In genomic region chr4:150250293-150250997, GRCh38 we compare ENCODE assay signal across 19 cellular contexts.
DNase-seq lines count a peak whose midpoint lies in the region; ATAC-seq, FAIRE-seq and TF ChIP-seq lines count a peak whose summit lies in the region.
"Had no signal": no experiment of that assay in that cellular context is flagged by ENCODE, and none has a peak within 500 bp of the region (broad histone marks: within the 10 kb centered on the region; RNA-seq: fewer than 3 reads in every experiment).

No MANE protein-coding gene starts in this region.

- FAIRE-seq in A549 (lab: Jason Lieb, UNC), result no peak
- FAIRE-seq: GM12892 had no signal

- intact Hi-C loops in Panc1 (cut with micrococcal nuclease; ENCODE audit: unreplicated experiment), result no loop called here
- intact Hi-C loops in CD4-positive, alpha-beta T cell (cut with DNase I, micrococcal nuclease), result no loop called here

- no peak for TF ChIP-seq EP300 in A549 (IDR thresholded peaks at IDR 0.05)

- TF ChIP-seq CTCF in 22Rv1 (IDR thresholded peaks at IDR 0.05), result no peak
- TF ChIP-seq CTCF in A549 (IDR thresholded peaks at IDR 0.05), result no peak
- no peak for TF ChIP-seq CTCF in Panc1 (IDR thresholded peaks at IDR 0.05)
- TF ChIP-seq CTCF in right atrium auricular region (IDR thresholded peaks at IDR 0.05), result no peak
- TF ChIP-seq CTCF in CD4-positive, alpha-beta T cell (IDR thresholded peaks at IDR 0.05), result no peak

- CTCF ChIA-PET in A549 (lab: Yijun Ruan, JAX), result interaction anchor here (1.5 kb wide), 1 partner anchor 47 kb away, joined by 3 read pairs; no protein-coding TSS in a partner anchor
- CTCF ChIA-PET in Panc1 (lab: Charles Lee), result no interaction called here
- CTCF ChIA-PET in CD4-positive, alpha-beta T cell (lab: Charles Lee), result no interaction called here

- TF ChIP-seq RAD21 in A549 (conservative IDR thresholded peaks at IDR 0.05 in 1 of 2, IDR thresholded peaks at IDR 0.05 in 1 of 2), result no peak

- no peak overlapping the region for H3K4me2 ChIP-seq in A549
- H3K4me2 ChIP-seq: PC-9 had no signal

- POLR2A ChIA-PET in A549 (lab: Yijun Ruan, JAX) (no interaction called here), Panc1 (lab: Charles Lee) (no interaction called here)
- POLR2A ChIA-PET in CD4-positive, alpha-beta T cell (lab: Charles Lee), result no interaction called here

- no peaks in the 10 kb centered on the region for H3K4me1 Mint-ChIP-seq in CD4-positive, alpha-beta T cell (ENCODE audit: low read depth)
- H3K4me1 Mint-ChIP-seq: B cell; CD4-positive, CD25-positive, alpha-beta regulatory T cell had no signal

- no peaks in the 10 kb centered on the region for H3K36me3 Mint-ChIP-seq in CD4-positive, alpha-beta T cell (ENCODE audit: low read depth)
- H3K36me3 Mint-ChIP-seq: CD4-positive, CD25-positive, alpha-beta regulatory T cell had no signal

- TSS peak; percentile 50 for BruUV-seq in Panc1 (replicated peaks; lab: Mats Ljungman, UMichigan)

- in situ Hi-C loops in Panc1 (cut with HindIII; ENCODE audit: low pct_unique_long_range_greater_than_20kb, low sequenced_read_pairs), result no loop called here

- H3K36me3 ChIP-seq in Panc1 (ENCODE audit: control insufficient read depth, insufficient read depth, low read length), result no peaks in the 10 kb centered on the region
- H3K36me3 ChIP-seq in right atrium auricular region, result peaks cover 12% of the 10 kb centered on the region

- no peaks in the 10 kb centered on the region for H3K9me3 ChIP-seq in A549
- H3K9me3 ChIP-seq in Panc1 (ENCODE audit: control insufficient read depth, insufficient read depth, low read depth, low read length), result no peaks in the 10 kb centered on the region
- H3K9me3 ChIP-seq in right atrium auricular region, result no peaks in the 10 kb centered on the region
- no peaks in the 10 kb centered on the region for H3K9me3 ChIP-seq in CD4-positive, alpha-beta T cell (ENCODE audit: control insufficient read depth, low read length)
- H3K9me3 ChIP-seq: Caco-2 had no signal

- H3K27me3 ChIP-seq in Panc1 (ENCODE audit: control insufficient read depth, insufficient read depth, low read length) (no peaks in the 10 kb centered on the region), right atrium auricular region (no peaks in the 10 kb centered on the region)
- no peaks in the 10 kb centered on the region for H3K27me3 ChIP-seq in CD4-positive, alpha-beta T cell (ENCODE audit: control insufficient read depth, insufficient read depth, low read length)

- H3K27ac Mint-ChIP-seq in CD4-positive, alpha-beta T cell, result no peak overlapping the region
- H3K27ac Mint-ChIP-seq: B cell; CD4-positive, CD25-positive, alpha-beta regulatory T cell had no signal

- whole genome bisulfite sequencing in A549 (ENCODE audit: missing lambda C conversion rate), result 78% methylated on average over 9 of the region's 9 CpGs

- no peak for DNase-seq in A549 (ENCODE audit: low read depth in 1 of 2, low spot score in 1 of 2)
- DNase-seq in Panc1 (ENCODE audit: low read depth, low spot score), result no peak
- peak; percentile 63 for DNase-seq in islet precursor cell
- no peak for DNase-seq in RKO (ENCODE audit: low spot score)
- no peak for DNase-seq in right atrium auricular region (ENCODE audit: low spot score)
- DNase-seq in CD4-positive, alpha-beta T cell, result no peak
- DNase-seq: Caco-2; CD4-positive, CD25-positive, alpha-beta regulatory T cell; GOT3; NCI-H1417; NCI-H2029; NCI-H345; NCI-H524 treated with DMSO at 0.1 percent for 48 hours; PC-9 had no signal

- H3K27ac ChIP-seq in 22Rv1, result peak overlapping the region; percentile 44
- peak overlapping the region in 1 of 2 experiments; percentile 61; a peak in 3 of 6 replicates for H3K27ac ChIP-seq in A549
- H3K27ac ChIP-seq in Panc1 (ENCODE audit: low read length), result no peak overlapping the region
- H3K27ac ChIP-seq in right atrium auricular region, result no peak overlapping the region
- H3K27ac ChIP-seq in CD4-positive, alpha-beta T cell (ENCODE audit: low read depth, low read length), result no peak overlapping the region
- H3K27ac ChIP-seq: PC-9 had no signal

- H3K4me1 ChIP-seq in A549 (no peaks in the 10 kb centered on the region), Panc1 (ENCODE audit: control insufficient read depth, insufficient read depth, low read length) (0 out of 2 replicates have a peak, but pooled peaks cover 7% of the 10 kb centered on the region), right atrium auricular region (no peaks in the 10 kb centered on the region)
- H3K4me1 ChIP-seq: Caco-2 had no signal

- no peaks in the 10 kb centered on the region for H3K9me3 Mint-ChIP-seq in CD4-positive, alpha-beta T cell

- peaks cover 4% of the 10 kb centered on the region for H3K27me3 Mint-ChIP-seq in CD4-positive, alpha-beta T cell
- H3K27me3 Mint-ChIP-seq: B cell had no signal

- H3K4me3 Mint-ChIP-seq in CD4-positive, alpha-beta T cell, result no peak overlapping the region
- H3K4me3 Mint-ChIP-seq: B cell; CD4-positive, CD25-positive, alpha-beta regulatory T cell had no signal

- no peak for TF ChIP-seq POLR2A in A549 (IDR thresholded peaks at IDR 0.05; ENCODE audit: low read length)

- ATAC-seq in A549 (peak; percentile 65 to 75), Panc1 (peak; percentile 68), HG03469 (IDR thresholded peaks at IDR 0.05; ENCODE audit: unreplicated experiment) (no peak)
- ATAC-seq in CD4-positive, alpha-beta T cell (ENCODE audit: poor library complexity), result no peak
- ATAC-seq: Right ventricle myocardium inferior had no signal

- no peak overlapping the region for H3K4me3 ChIP-seq in A549
- no peak overlapping the region for H3K4me3 ChIP-seq in Panc1 (ENCODE audit: low read depth in 2 of 2, low read length in 2 of 2)
- no peak overlapping the region for H3K4me3 ChIP-seq in right atrium auricular region
- H3K4me3 ChIP-seq: PC-9 had no signal

TF ChIP-seq in A549, 52 proteins besides CTCF, POLR2A, EP300 and RAD21:
- TF ChIP-seq MAFK (IDR thresholded peaks at IDR 0.05; ENCODE audit: partially characterized antibody), result no peak
- TF ChIP-seq EHF (CRISPR knock-in tag; IDR thresholded peaks at IDR 0.05), result no peak
- no peak for TF ChIP-seq FOXS1 (CRISPR knock-in tag; IDR thresholded peaks at IDR 0.05)
- no peak for TF ChIP-seq BHLHE40 (IDR thresholded peaks at IDR 0.05; ENCODE audit: low read depth, low read length)

Comparison
In these comparisons a context has a peak if more than half of its experiments do, and no peak if none do; other contexts are left out.
1. ATAC-seq: peak in A549 (2 of 2) and Panc1 (single experiment); none in HG03469 (single experiment) and CD4-positive, alpha-beta T cell (single experiment).